In the genomic region with DNA sequence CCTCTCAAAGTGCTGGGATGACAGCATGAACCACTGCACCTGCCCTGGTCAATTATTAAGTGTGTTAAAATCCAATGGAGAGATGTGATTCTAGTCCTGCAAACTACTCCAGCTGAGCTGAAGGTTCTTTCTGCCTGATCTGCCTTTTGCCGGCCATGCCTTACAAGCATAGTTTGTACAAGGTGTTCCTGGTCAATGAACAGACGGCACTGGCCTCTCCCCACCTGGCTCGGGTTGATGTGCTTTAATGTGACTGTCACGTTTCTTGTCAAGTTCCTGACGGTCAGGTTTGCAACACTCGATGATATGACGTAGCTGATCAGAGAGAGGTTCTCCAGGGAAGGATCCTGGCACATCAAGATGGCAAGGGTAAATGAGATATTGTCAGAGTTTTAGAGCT, we compare ENCODE assay signal across 26 cellular contexts. TPM values are rescaled to one million over a fixed set of nuclear protein-coding genes. Genes with fewer than 3 reads are reported as not detected.
A peak's percentile ranks its signal among the peaks of the same experiment; 100 is the strongest.
DNase-seq lines count a peak whose midpoint lies in the region; ATAC-seq, FAIRE-seq and TF ChIP-seq lines count a peak whose summit lies in the region.
"Had no signal": no experiment of that assay in that cellular context is flagged by ENCODE, and none has a peak within 500 bp of the region (broad histone marks: within the 10 kb centered on the region; RNA-seq: fewer than 3 reads in every experiment).

No MANE protein-coding gene starts in this region.

- no peak overlapping the region for H3K4me3 Mint-ChIP-seq in activated CD4-positive, alpha-beta T cell treated with anti-CD3 and anti-CD28 coated beads, Interleukin-2, amount 10 ng/mL, durations not matched to agents 7 days and 5 days
- H3K4me3 Mint-ChIP-seq in progenitor cell of endocrine pancreas (ENCODE audit: low read depth): no peak overlapping the region
- H3K4me3 Mint-ChIP-seq: B cell; CD14-positive monocyte; CD4-positive, alpha-beta T cell; CD8-positive, alpha-beta memory T cell; HFFc6 had no signal

- no peak overlapping the region for H3K4me3 ChIP-seq in BE2C (ENCODE audit: low read depth, low read length)
- H3K4me3 ChIP-seq in gastroesophageal sphincter: no peak overlapping the region
- H3K4me3 ChIP-seq: BLaER1 treated with 17β-estradiol and CSF1 and Interleukin-3, amounts not matched to agents 10 nM and 100 nM; GM12878; HAP-1 had no signal

- H3K27me3 ChIP-seq in BE2C (no peaks in the 10 kb centered on the region), gastroesophageal sphincter (no peaks in the 10 kb centered on the region)

- no peak for TF ChIP-seq EP300 in gastroesophageal sphincter (IDR thresholded peaks at IDR 0.05)

- H3K36me3 ChIP-seq in BE2C (no peaks in the 10 kb centered on the region), gastroesophageal sphincter (no peaks in the 10 kb centered on the region)
- H3K36me3 ChIP-seq: BLaER1 treated with 17β-estradiol and CSF1 and Interleukin-3, amounts not matched to agents 10 nM and 100 nM; HAP-1 had no signal

- CTCF ChIA-PET in activated CD4-positive, alpha-beta T cell treated with anti-CD3 and anti-CD28 coated beads, Interleukin-2, amount 10 ng/mL, durations not matched to agents 7 days and 5 days (lab: Charles Lee): no interaction called here

- no peaks in the 10 kb centered on the region for H3K36me3 Mint-ChIP-seq in activated CD4-positive, alpha-beta T cell treated with anti-CD3 and anti-CD28 coated beads, Interleukin-2, amount 10 ng/mL, durations not matched to agents 7 days and 5 days (ENCODE audit: low read depth)
- no peaks in the 10 kb centered on the region for H3K36me3 Mint-ChIP-seq in progenitor cell of endocrine pancreas (ENCODE audit: insufficient read depth)
- H3K36me3 Mint-ChIP-seq: CD14-positive monocyte had no signal

- no peak overlapping the region for H3K27ac ChIP-seq in gastroesophageal sphincter
- H3K27ac ChIP-seq: 22Rv1; BLaER1 treated with 17β-estradiol and CSF1 and Interleukin-3, amounts not matched to agents 10 nM and 100 nM had no signal

- H3K4me1 Mint-ChIP-seq in activated CD4-positive, alpha-beta T cell treated with anti-CD3 and anti-CD28 coated beads, Interleukin-2, amount 10 ng/mL, durations not matched to agents 7 days and 5 days: no peaks in the 10 kb centered on the region
- H3K4me1 Mint-ChIP-seq in progenitor cell of endocrine pancreas (ENCODE audit: low read depth): peaks cover 9% of the 10 kb centered on the region
- H3K4me1 Mint-ChIP-seq: B cell; CD14-positive monocyte; CD8-positive, alpha-beta memory T cell had no signal

- FAIRE-seq in islet of Langerhans (lab: Jason Lieb, UNC): peak; percentile 60
- FAIRE-seq: A204.1, D721Med, GM12878, GM18507, H54 had no signal

- no peak for ATAC-seq in gastroesophageal sphincter
- no peak for ATAC-seq in HG03108 (IDR thresholded peaks at IDR 0.05; ENCODE audit: unreplicated experiment)
- ATAC-seq: GM12878 had no signal

- H3K9me3 ChIP-seq in BE2C (no peaks in the 10 kb centered on the region), gastroesophageal sphincter (no peaks in the 10 kb centered on the region)
- H3K9me3 ChIP-seq: BLaER1 treated with 17β-estradiol and CSF1 and Interleukin-3, amounts not matched to agents 10 nM and 100 nM; HAP-1 had no signal

- no peaks in the 10 kb centered on the region for H3K9me3 Mint-ChIP-seq in activated CD4-positive, alpha-beta T cell treated with anti-CD3 and anti-CD28 coated beads, Interleukin-2, amount 10 ng/mL, durations not matched to agents 7 days and 5 days
- H3K9me3 Mint-ChIP-seq in progenitor cell of endocrine pancreas (ENCODE audit: low read depth): peaks cover 5% of the 10 kb centered on the region
- H3K9me3 Mint-ChIP-seq: CD4-positive, alpha-beta T cell; HFFc6 had no signal

- TF ChIP-seq POLR2A in gastroesophageal sphincter (IDR thresholded peaks at IDR 0.05): no peak

- POLR2A ChIA-PET in activated CD4-positive, alpha-beta T cell treated with anti-CD3 and anti-CD28 coated beads, Interleukin-2, amount 10 ng/mL, durations not matched to agents 7 days and 5 days (lab: Charles Lee): no interaction called here

- H3K27me3 Mint-ChIP-seq in activated CD4-positive, alpha-beta T cell treated with anti-CD3 and anti-CD28 coated beads, Interleukin-2, amount 10 ng/mL, durations not matched to agents 7 days and 5 days: no peaks in the 10 kb centered on the region
- H3K27me3 Mint-ChIP-seq in progenitor cell of endocrine pancreas: no peaks in the 10 kb centered on the region
- H3K27me3 Mint-ChIP-seq: B cell; CD4-positive, alpha-beta T cell; CD8-positive, alpha-beta memory T cell had no signal

- peak overlapping the region; percentile 31 for H3K27ac Mint-ChIP-seq in activated CD4-positive, alpha-beta T cell treated with anti-CD3 and anti-CD28 coated beads, Interleukin-2, amount 10 ng/mL, durations not matched to agents 7 days and 5 days
- peak overlapping the region; percentile 52 for H3K27ac Mint-ChIP-seq in progenitor cell of endocrine pancreas
- H3K27ac Mint-ChIP-seq: B cell; CD14-positive monocyte; CD4-positive, alpha-beta T cell; CD8-positive, alpha-beta memory T cell; HFFc6 had no signal

- TF ChIP-seq CTCF in progenitor cell of endocrine pancreas (IDR thresholded peaks at IDR 0.05; ENCODE audit: unreplicated experiment) (no peak), BE2C (IDR thresholded peaks at IDR 0.05; ENCODE audit: low read depth, low read length) (no peak), gastroesophageal sphincter (IDR thresholded peaks at IDR 0.05) (no peak)

- no peak for DNase-seq in activated CD4-positive, alpha-beta T cell treated with anti-CD3 and anti-CD28 coated beads, Interleukin-2, amount 10 ng/mL, durations not matched to agents 7 days and 5 days
- DNase-seq in activated CD4-positive, alpha-beta T cell treated with anti-CD3 and anti-CD28 coated beads for 48 hours: no peak
- no peak for DNase-seq in progenitor cell of endocrine pancreas (ENCODE audit: low spot score, unreplicated experiment)
- no peak for DNase-seq in BE2C
- DNase-seq in NCI-H146 (lab: John Stamatoyannopoulos, UW): no peak
- DNase-seq: CD4-positive, alpha-beta T cell; CD8-positive, alpha-beta memory T cell; DMS 273 treated with DMSO at 0.1 percent for 48 hours; DMS79; EL; GDM1; GOT3; HFFc6 had no signal

- WGBS in gastroesophageal sphincter (ENCODE audit: low coverage in 1 of 2), 2 donors: 83 to 91% methylated on average over 1 to 4 of the region's 7 CpGs

- H3K4me1 ChIP-seq in BE2C (no peaks in the 10 kb centered on the region), gastroesophageal sphincter (no peaks in the 10 kb centered on the region)
- H3K4me1 ChIP-seq: BLaER1 treated with 17β-estradiol and CSF1 and Interleukin-3, amounts not matched to agents 10 nM and 100 nM; HAP-1 had no signal

RNA-seq across cellular contexts. Expression of a gene that starts 23.1 kb away (rescaled TPM):
- total RNA-seq in activated CD4-positive, alpha-beta T cell treated with anti-CD3 and anti-CD28 coated beads, Interleukin-2, amount 10 ng/mL, durations not matched to agents 7 days and 5 days: 10 to 100 TPM; 27.5 to 27.8 TPM
- total RNA-seq in progenitor cell of endocrine pancreas: 65.9 and 71.6 TPM in 2 replicates
- polyA plus RNA-seq in BE2C (2012; ENCODE audit: insufficient read depth, insufficient read length, low read depth): 42.1 TPM
- 10 to 100 TPM in 3 of 4 donors, 1 to 10 TPM in 1; 3.9 to 15.1 (median 13.2) TPM for total RNA-seq in gastroesophageal sphincter
